21 cellular contexts compared by ENCODE assay signal in the genomic region with DNA sequence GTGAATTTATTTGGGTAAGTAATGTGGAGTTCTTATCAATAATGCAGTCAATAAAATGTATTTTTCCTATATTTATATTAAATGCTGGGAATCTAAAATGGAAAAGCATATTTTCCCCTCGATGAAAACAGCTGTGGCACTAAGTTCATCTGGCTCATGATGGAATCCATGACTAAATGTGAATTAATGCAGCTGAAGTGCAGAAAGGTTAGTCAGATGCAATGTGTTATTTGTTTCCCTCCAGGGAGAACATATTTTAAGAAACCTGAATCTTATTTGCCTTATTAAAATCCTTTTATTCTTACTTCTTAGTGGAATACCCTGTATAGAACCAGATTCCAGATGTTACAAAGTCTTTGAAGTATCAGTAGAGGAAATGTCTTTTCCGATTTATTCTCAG.
"Had no signal": no experiment of that assay in that cellular context is flagged by ENCODE, and none has a peak within 500 bp of the region (broad histone marks: within the 10 kb centered on the region; RNA-seq: fewer than 3 reads in every experiment).

No MANE protein-coding gene starts in this region.

- DNase-seq: activated naive CD8-positive, alpha-beta T cell treated with anti-CD3 and anti-CD28 coated beads for 36 hours; activated T-cell treated with anti-CD3 and anti-CD28 coated beads for 4 hours; body of pancreas; dorsolateral prefrontal cortex; endodermal cell; gastrocnemius medialis; head of caudate nucleus; kidney; naive B cell; small intestine; stimulated activated CD4-positive, alpha-beta T cell treated with anti-CD3 and anti-CD28 coated beads, Interleukin-4, amount 100 ng/mL, for 1 hour; stomach; T1000 had no signal

- H3K36me3 ChIP-seq: gastrocnemius medialis, neural progenitor cell, right atrium auricular region had no signal

- H3K27me3 Mint-ChIP-seq: activated naive CD8-positive, alpha-beta T cell treated with anti-CD3 and anti-CD28 coated beads for 36 hours; naive B cell; progenitor cell of endocrine pancreas; type B pancreatic cell had no signal

- ATAC-seq: activated CD4-positive, CD25-positive, alpha-beta regulatory T cell treated with anti-CD3 and anti-CD28 coated beads, Interleukin-2, amount 50 U/mL, for 24 hours; body of pancreas; gastrocnemius medialis; left lobe of liver had no signal

- H3K27me3 ChIP-seq: body of pancreas, dorsolateral prefrontal cortex, gastrocnemius medialis, neural progenitor cell, right atrium auricular region, stomach had no signal

- H2AFZ ChIP-seq: neural progenitor cell had no signal

- H3K27ac ChIP-seq: body of pancreas, gastrocnemius medialis, neural progenitor cell, right atrium auricular region, stomach had no signal

- H3K4me3 Mint-ChIP-seq: activated naive CD8-positive, alpha-beta T cell treated with anti-CD3 and anti-CD28 coated beads for 36 hours; activated T-helper 1 cell treated with anti-CD3 and anti-CD28 coated beads, Interleukin-12 subunit alpha, Interleukin-12 subunit beta, Interleukin-2, Interleukin-4 antibody, amounts not matched to agents 30 ng/mL and 10 ng/mL and 1 ng/mL, durations not matched to agents 14 hours and 24 hours and 36 hours; endodermal cell; naive B cell; neural progenitor cell; type B pancreatic cell had no signal

- H3K4me1 Mint-ChIP-seq: activated naive CD8-positive, alpha-beta T cell treated with anti-CD3 and anti-CD28 coated beads for 36 hours; neural progenitor cell had no signal

- H3K9me3 Mint-ChIP-seq: activated naive CD8-positive, alpha-beta T cell treated with anti-CD3 and anti-CD28 coated beads for 36 hours; activated T-helper 1 cell treated with anti-CD3 and anti-CD28 coated beads, Interleukin-12 subunit alpha, Interleukin-12 subunit beta, Interleukin-2, Interleukin-4 antibody, amounts not matched to agents 30 ng/mL and 10 ng/mL and 1 ng/mL, durations not matched to agents 14 hours and 24 hours and 36 hours; endodermal cell; naive B cell; neural progenitor cell; type B pancreatic cell had no signal

- H3K4me1 ChIP-seq: neural progenitor cell had no signal

- H3K4me2 ChIP-seq: neural progenitor cell had no signal

- H3K36me3 Mint-ChIP-seq: activated naive CD8-positive, alpha-beta T cell treated with anti-CD3 and anti-CD28 coated beads for 36 hours; neural progenitor cell; type B pancreatic cell had no signal

- H3K9me3 ChIP-seq: body of pancreas, gastrocnemius medialis, right atrium auricular region, stomach had no signal

- H3K4me3 ChIP-seq: body of pancreas, dorsolateral prefrontal cortex, gastrocnemius medialis, lung, neural progenitor cell, right atrium auricular region, stomach had no signal

- H3K27ac Mint-ChIP-seq: activated naive CD8-positive, alpha-beta T cell treated with anti-CD3 and anti-CD28 coated beads for 36 hours; activated T-helper 1 cell treated with anti-CD3 and anti-CD28 coated beads, Interleukin-12 subunit alpha, Interleukin-12 subunit beta, Interleukin-2, Interleukin-4 antibody, amounts not matched to agents 30 ng/mL and 10 ng/mL and 1 ng/mL, durations not matched to agents 14 hours and 24 hours and 36 hours; endodermal cell; neural progenitor cell; progenitor cell of endocrine pancreas; type B pancreatic cell had no signal

- H3K9ac ChIP-seq: neural progenitor cell had no signal
